Comparison of ENCODE assay signal across 2 cellular contexts in the genomic region with DNA sequence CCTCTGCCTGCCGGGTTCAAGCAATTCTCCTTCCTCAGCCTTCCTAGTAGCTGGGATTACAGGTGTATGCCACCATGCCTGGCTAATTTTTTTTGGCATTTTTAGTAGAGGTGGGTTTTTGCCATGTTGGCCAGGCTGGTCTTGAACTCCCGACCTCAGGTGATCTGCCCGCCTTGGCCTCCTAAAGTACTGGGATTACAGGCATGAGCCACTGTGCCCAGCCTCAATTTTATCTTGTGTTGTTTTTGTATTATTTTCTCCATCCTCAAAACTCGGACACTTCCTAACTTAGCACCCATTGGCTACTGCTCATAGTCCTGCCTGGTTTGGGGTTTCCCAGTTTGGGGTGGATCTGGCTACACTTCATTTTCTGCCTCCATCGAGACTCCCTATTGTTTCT. TPM values are rescaled to one million over a fixed set of nuclear protein-coding genes. Genes with fewer than 3 reads are reported as not detected.
"Had no signal": no experiment of that assay in that cellular context is flagged by ENCODE, and none has a peak within 500 bp of the region (broad histone marks: within the 10 kb centered on the region; RNA-seq: fewer than 3 reads in every experiment).

No MANE protein-coding gene starts in this region.

RNA-seq across cellular contexts. Expression of gene CBLN3, which starts 41.9 kb away (rescaled TPM):
- total RNA-seq: frontal cortex had no signal

RNA-seq across cellular contexts. Expression of gene RIPK3, which starts 47.8 kb away (rescaled TPM):
- total RNA-seq: endodermal cell had no signal
